Comparison of ENCODE assay signal across 8 cellular contexts in the genomic region with DNA sequence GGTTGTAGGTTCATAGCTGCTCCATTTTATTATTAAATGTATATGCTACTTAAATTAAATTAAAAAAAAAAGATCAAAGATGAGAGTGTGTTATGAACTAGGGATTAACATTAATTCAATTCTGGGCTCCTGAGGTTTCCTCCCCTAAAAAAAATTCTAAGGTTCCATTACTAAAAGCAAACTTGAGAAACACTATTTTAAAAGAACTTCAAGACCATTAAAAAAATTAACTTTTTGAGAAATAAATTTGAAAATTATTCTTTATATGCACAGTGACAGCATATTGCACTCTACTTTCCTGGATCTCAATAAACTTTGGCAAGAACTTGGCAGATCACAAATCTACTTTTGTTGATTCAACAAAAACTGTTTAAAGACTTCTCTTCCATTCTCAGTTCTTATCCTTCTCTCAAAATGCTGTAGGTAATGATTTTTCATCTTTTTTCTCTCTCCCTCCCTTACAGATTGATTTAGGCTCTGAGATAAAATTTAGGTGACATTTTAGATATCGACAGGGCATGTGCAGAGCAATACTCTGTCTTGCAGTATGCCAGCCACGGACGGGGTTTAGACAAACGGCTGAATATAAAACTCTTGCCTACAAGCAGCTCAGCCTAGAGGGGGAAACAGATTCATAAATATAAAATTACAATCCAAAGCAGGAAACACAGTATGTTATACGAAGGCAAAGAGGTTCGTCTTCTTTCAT. TPM values are rescaled to one million over a fixed set of nuclear protein-coding genes. Genes with fewer than 3 reads are reported as not detected.
DNase-seq lines count a peak whose midpoint lies in the region; ATAC-seq and TF ChIP-seq lines count a peak whose summit lies in the region.

No MANE protein-coding gene starts in this region.

- no peaks in the 10 kb centered on the region for H3K27me3 Mint-ChIP-seq in activated CD8-positive, alpha-beta memory T cell treated with anti-CD3 and anti-CD28 coated beads, Interleukin-2, amount 10 ng/mL, durations not matched to agents 7 days and 5 days

- peaks cover 23% of the 10 kb centered on the region for H3K36me3 Mint-ChIP-seq in activated CD8-positive, alpha-beta memory T cell treated with anti-CD3 and anti-CD28 coated beads, Interleukin-2, amount 10 ng/mL, durations not matched to agents 7 days and 5 days

- H3K27ac Mint-ChIP-seq in activated CD8-positive, alpha-beta memory T cell treated with anti-CD3 and anti-CD28 coated beads, Interleukin-2, amount 10 ng/mL, durations not matched to agents 7 days and 5 days = peak overlapping the region; percentile 94

- H3K27me3 ChIP-seq in cardiac muscle cell (no peaks in the 10 kb centered on the region), gastrocnemius medialis (no peaks in the 10 kb centered on the region)

- no peaks in the 10 kb centered on the region for H3K9me3 Mint-ChIP-seq in activated CD8-positive, alpha-beta memory T cell treated with anti-CD3 and anti-CD28 coated beads, Interleukin-2, amount 10 ng/mL, durations not matched to agents 7 days and 5 days (ENCODE audit: low read depth)

- H3K9me3 ChIP-seq in cardiac muscle cell (ENCODE audit: low read depth) (no peaks in the 10 kb centered on the region), gastrocnemius medialis (no peaks in the 10 kb centered on the region)

- in situ Hi-C loops in gastrocnemius medialis (cut with MboI; ENCODE audit: low sequenced_read_pairs in 4 of 4) = loop anchor here (5.0 to 10.0 kb wide), 4 partner anchors 70 to 190 kb away; a partner anchor contains a TSS

- H3K36me3 ChIP-seq in cardiac muscle cell = no peaks in the 10 kb centered on the region
- no peaks in the 10 kb centered on the region for H3K36me3 ChIP-seq in gastrocnemius medialis

- no peak for DNase-seq in activated CD8-positive, alpha-beta memory T cell treated with anti-CD3 and anti-CD28 coated beads, Interleukin-2, amount 10 ng/mL, durations not matched to agents 7 days and 5 days
- DNase-seq in activated CD8-positive, alpha-beta memory T cell treated with anti-CD3 and anti-CD28 coated beads, Interleukin-2, amount 50 U/mL, for 48 hours = no peak
- DNase-seq in cardiac muscle cell (ENCODE audit: low read depth in 1 of 2, low spot score in 1 of 2) = no peak
- no peak for DNase-seq in gastrocnemius medialis
- no peak for DNase-seq in hepatic stellate cell (ENCODE audit: low spot score)
- DNase-seq in NCI-H187 treated with DMSO at 0.1 percent for 48 hours (lab: John Stamatoyannopoulos, UW) = no peak

- peak overlapping the region; percentile 83 for H3K4me3 Mint-ChIP-seq in activated CD8-positive, alpha-beta memory T cell treated with anti-CD3 and anti-CD28 coated beads, Interleukin-2, amount 10 ng/mL, durations not matched to agents 7 days and 5 days

- CTCF ChIA-PET in activated CD8-positive, alpha-beta memory T cell treated with anti-CD3 and anti-CD28 coated beads, Interleukin-2, amount 10 ng/mL, durations not matched to agents 7 days and 5 days (lab: Charles Lee) = interaction anchor here (0.5 to 3.8 kb wide), 7 partner anchors 75 to 1436 kb away, joined by 3 to 27 read pairs (median 3); a partner anchor contains a TSS

- H3K4me1 Mint-ChIP-seq in activated CD8-positive, alpha-beta memory T cell treated with anti-CD3 and anti-CD28 coated beads, Interleukin-2, amount 10 ng/mL, durations not matched to agents 7 days and 5 days = peaks cover 42% of the 10 kb centered on the region

- no peak for TF ChIP-seq POLR2A in gastrocnemius medialis (IDR thresholded peaks at IDR 0.05)

- H3K4me3 ChIP-seq in WI38 (ENCODE audit: low read depth, low read length) = peak overlapping the region; percentile 90
- peak overlapping the region; percentile 76 for H3K4me3 ChIP-seq in cardiac muscle cell
- peak overlapping the region; percentile 78 to 97 (median 85) for H3K4me3 ChIP-seq in gastrocnemius medialis

- peak; percentile 45 for ATAC-seq in activated CD8-positive, alpha-beta memory T cell treated with anti-CD3 and anti-CD28 coated beads, Interleukin-2, amount 10 ng/mL, durations not matched to agents 7 days and 5 days
- ATAC-seq in HG03064 (IDR thresholded peaks at IDR 0.05; ENCODE audit: low read depth, unreplicated experiment) = peak; percentile 34
- ATAC-seq in gastrocnemius medialis = peak; percentile 50 to 55

- intact Hi-C loops in gastrocnemius medialis (cut with DNase I; ENCODE audit: low total_unique reads) = loop anchor here (1.0 to 10.0 kb wide), 6 partner anchors 188 to 1760 kb away; a partner anchor contains a TSS

- no peak for TF ChIP-seq CTCF in WI38 (IDR thresholded peaks at IDR 0.05; ENCODE audit: low read depth, low read length)
- no peak for TF ChIP-seq CTCF in cardiac muscle cell (IDR thresholded peaks at IDR 0.05; ENCODE audit: low read depth, low read length)
- TF ChIP-seq CTCF in gastrocnemius medialis (IDR thresholded peaks at IDR 0.05 in 4 of 5, conservative IDR thresholded peaks at IDR 0.05 in 1 of 5) = no peak

- H3K27ac ChIP-seq in cardiac muscle cell (peak overlapping the region; percentile 93), gastrocnemius medialis (peak overlapping the region; percentile 80 to 83 (median 81))

- H3K4me1 ChIP-seq in cardiac muscle cell (ENCODE audit: low read depth) (peaks cover 21% of the 10 kb centered on the region), gastrocnemius medialis (peaks cover 29 to 43% of the 10 kb centered on the region in 2 donors)

RNA-seq across cellular contexts. Expression of a gene that starts 0.6 kb away (rescaled TPM):
- 10 to 100 TPM; 17.8 to 22.0 TPM for total RNA-seq in activated CD8-positive, alpha-beta memory T cell treated with anti-CD3 and anti-CD28 coated beads, Interleukin-2, amount 10 ng/mL, durations not matched to agents 7 days and 5 days
- total RNA-seq in cardiac muscle cell = 9.3 and 10.2 TPM in 2 replicates
- polyA plus RNA-seq in cardiac muscle cell = 8.4 and 11.6 TPM in 2 replicates
- total RNA-seq in gastrocnemius medialis = 1 to 10 TPM; 3.4 to 8.9 (median 7.7) TPM

RNA-seq across cellular contexts. Expression of a gene that starts 29.2 kb away (rescaled TPM):
- total RNA-seq in activated CD8-positive, alpha-beta memory T cell treated with anti-CD3 and anti-CD28 coated beads, Interleukin-2, amount 10 ng/mL, durations not matched to agents 7 days and 5 days = not detected
- 2.8 and 8.3 TPM in 2 replicates for total RNA-seq in cardiac muscle cell
- 5.0 and 5.9 TPM in 2 replicates for polyA plus RNA-seq in cardiac muscle cell
- 1 to 10 TPM; 1.1 to 6.3 (median 3.2) TPM for total RNA-seq in gastrocnemius medialis
